26 cellular contexts compared by ENCODE assay signal in the genomic region with DNA sequence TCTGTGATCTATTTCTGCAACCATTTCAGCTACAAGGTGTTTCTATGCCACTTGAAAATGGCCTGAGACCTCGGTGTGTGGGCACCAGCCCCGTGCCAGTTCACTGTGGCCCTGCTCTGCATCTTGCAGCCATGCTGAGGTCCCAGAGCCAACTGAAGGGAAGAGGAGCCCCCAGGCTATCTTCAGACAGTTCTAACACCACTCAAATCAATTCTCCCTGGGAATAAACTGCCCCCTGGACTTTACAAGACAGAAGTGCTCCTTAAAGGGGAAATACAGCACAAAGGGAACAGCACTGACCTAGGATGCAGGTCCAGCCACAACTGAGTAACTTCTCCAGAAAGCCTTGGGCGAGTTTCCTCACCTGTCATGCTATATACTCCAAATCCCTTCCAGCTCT.
"Had no signal": no experiment of that assay in that cellular context is flagged by ENCODE, and none has a peak within 500 bp of the region (broad histone marks: within the 10 kb centered on the region; RNA-seq: fewer than 3 reads in every experiment).

No MANE protein-coding gene starts in this region.

- H3K27me3 Mint-ChIP-seq: activated naive CD8-positive, alpha-beta T cell; activated T-helper 17 cell treated with anti-CD3 and anti-CD28 coated beads, Interleukin-2, amount 50 U/mL, for 72 hours; central memory CD8-positive, alpha-beta T cell; dendritic cell treated with granulocyte-macrophage colony-stimulating factor and Interleukin-4, amounts not matched to agents 40 ng/mL and 50 ng/mL, for 4 days had no signal

- H3K9me3 Mint-ChIP-seq: activated T-cell treated with anti-CD3 and anti-CD28 coated beads, Interleukin-2, amount 50 U/mL, for 4 hours; activated T-helper 17 cell treated with anti-CD3 and anti-CD28 coated beads, Interleukin-2, amount 50 U/mL, for 72 hours; central memory CD8-positive, alpha-beta T cell; dendritic cell treated with granulocyte-macrophage colony-stimulating factor and Interleukin-4, amounts not matched to agents 40 ng/mL and 50 ng/mL, for 4 days; endodermal cell had no signal

- ATAC-seq: activated T-cell treated with anti-CD3 and anti-CD28 coated beads, Interleukin-2, amount 50 U/mL, for 4 hours; activated T-helper 17 cell treated with anti-CD3 and anti-CD28 coated beads, Interleukin-2, amount 50 U/mL, for 72 hours; esophagus mucosa had no signal

- H3K27ac Mint-ChIP-seq: activated naive CD8-positive, alpha-beta T cell; activated T-helper 17 cell treated with anti-CD3 and anti-CD28 coated beads, Interleukin-2, amount 50 U/mL, for 72 hours; endodermal cell had no signal

- H3K4me3 ChIP-seq: coronary artery, dorsolateral prefrontal cortex had no signal

- DNase-seq: activated CD4-positive, alpha-beta T cell treated with anti-CD3 and anti-CD28 coated beads for 4 hours; activated CD4-positive, alpha-beta T cell treated with anti-CD3 and anti-CD28 coated beads, Interleukin-2, amount 50 U/mL, for 1 hour; activated CD4-positive, alpha-beta T cell treated with anti-CD3 and anti-CD28 coated beads, Interleukin-2, amount 50 U/mL, for 48 hours; activated CD4-positive, CD25-positive, alpha-beta regulatory T cell; activated CD4-positive, CD25-positive, alpha-beta regulatory T cell treated with anti-CD3 and anti-CD28 coated beads, Interleukin-2, amount 50 U/mL, for 72 hours; activated CD8-positive, alpha-beta memory T cell treated with anti-CD3 and anti-CD28 coated beads for 24 hours; activated effector memory CD4-positive, alpha-beta T cell treated with Interleukin-2 at 50 U/mL for 16 hours; activated gamma-delta T cell treated with Interleukin-2 at 50 U/mL for 16 hours; activated naive CD4-positive, alpha-beta T cell treated with anti-CD3 and anti-CD28 coated beads, Interleukin-2, amount 50 U/mL, for 16 hours; activated naive CD4-positive, alpha-beta T cell treated with Interleukin-2 at 50 U/mL for 16 hours; activated T-cell treated with anti-CD3 and anti-CD28 coated beads, Interleukin-2, amount 50 U/mL, for 4 hours; amniotic stem cell; anterior cingulate cortex; brain microvascular endothelial cell; dorsolateral prefrontal cortex; effector memory CD4-positive, alpha-beta T cell; endodermal cell; foreskin fibroblast; hippocampal formation; T-helper 2 cell had no signal

- H3K4me3 Mint-ChIP-seq: activated T-helper 17 cell treated with anti-CD3 and anti-CD28 coated beads, Interleukin-2, amount 50 U/mL, for 72 hours; central memory CD8-positive, alpha-beta T cell; endodermal cell had no signal

- H3K27ac ChIP-seq: brain microvascular endothelial cell, coronary artery, dorsolateral prefrontal cortex had no signal
